Comparison of ENCODE assay signal across 21 cellular contexts in genomic region chr1:156073110-156073693, GRCh38. TPM values are rescaled to one million over a fixed set of nuclear protein-coding genes. Genes with fewer than 3 reads are reported as not detected.
"Had no signal": no experiment of that assay in that cellular context is flagged by ENCODE, and none has a peak within 500 bp of the region (broad histone marks: within the 10 kb centered on the region; RNA-seq: fewer than 3 reads in every experiment).

No MANE protein-coding gene starts in this region.

- H3K9me3 Mint-ChIP-seq: activated CD8-positive, alpha-beta T cell treated with anti-CD3 and anti-CD28 coated beads for 36 hours; activated T-cell treated with anti-CD3 and anti-CD28 coated beads, Interleukin-2, amount 50 U/mL, for 4 hours; naive B cell; T-cell had no signal

- H3K36me3 ChIP-seq: gastroesophageal sphincter, right atrium auricular region had no signal

- H3K27me3 ChIP-seq: dorsolateral prefrontal cortex, gastroesophageal sphincter, right atrium auricular region, transverse colon had no signal

- H3K9me3 ChIP-seq: gastroesophageal sphincter, right atrium auricular region, transverse colon had no signal

- H3K27ac Mint-ChIP-seq: activated CD4-positive, alpha-beta T cell treated with anti-CD3 and anti-CD28 coated beads for 36 hours; activated CD8-positive, alpha-beta T cell treated with anti-CD3 and anti-CD28 coated beads for 36 hours; naive B cell; T-cell had no signal

- H3K4me3 ChIP-seq: dorsolateral prefrontal cortex, gastroesophageal sphincter, right atrium auricular region, transverse colon had no signal

- H3K36me3 Mint-ChIP-seq: naive B cell, T-cell had no signal

- H3K27me3 Mint-ChIP-seq: activated CD8-positive, alpha-beta T cell treated with anti-CD3 and anti-CD28 coated beads for 36 hours had no signal

- H3K4me1 Mint-ChIP-seq: activated CD4-positive, alpha-beta T cell treated with anti-CD3 and anti-CD28 coated beads for 36 hours had no signal

- DNase-seq: activated CD4-positive, alpha-beta T cell treated with anti-CD3 and anti-CD28 coated beads for 36 hours; activated CD8-positive, alpha-beta T cell treated with anti-CD3 and anti-CD28 coated beads for 36 hours; activated effector memory CD4-positive, alpha-beta T cell treated with Interleukin-2 at 50 U/mL for 16 hours; activated naive CD4-positive, alpha-beta T cell treated with anti-CD3 and anti-CD28 coated beads, Interleukin-2, amount 50 U/mL, for 16 hours; activated T-cell treated with anti-CD3 and anti-CD28 coated beads, Interleukin-2, amount 50 U/mL, for 4 hours; dorsolateral prefrontal cortex; naive B cell; nucleus accumbens; posterior cingulate gyrus; small intestine; stimulated activated CD4-positive, alpha-beta T cell treated with anti-CD3 and anti-CD28 coated beads, Interleukin-4, amount 100 ng/mL, for 24 hours; stimulated activated naive CD4-positive, alpha-beta T cell treated with Interleukin-2 at 50 U/mL for 16 hours; substantia nigra; T-cell; T1000; transverse colon had no signal

- ATAC-seq: activated CD4-positive, alpha-beta T cell treated with anti-CD3 and anti-CD28 coated beads for 36 hours; activated CD8-positive, alpha-beta T cell treated with anti-CD3 and anti-CD28 coated beads for 36 hours; activated T-cell treated with anti-CD3 and anti-CD28 coated beads, Interleukin-2, amount 50 U/mL, for 4 hours; gastroesophageal sphincter; left lobe of liver; T-cell had no signal

- H3K4me3 Mint-ChIP-seq: activated CD4-positive, alpha-beta T cell treated with anti-CD3 and anti-CD28 coated beads for 36 hours; activated CD8-positive, alpha-beta T cell treated with anti-CD3 and anti-CD28 coated beads for 36 hours; activated T-cell treated with anti-CD3 and anti-CD28 coated beads, Interleukin-2, amount 50 U/mL, for 4 hours; T-cell had no signal

- H3K27ac ChIP-seq: dorsolateral prefrontal cortex, gastroesophageal sphincter, right atrium auricular region, transverse colon had no signal

RNA-seq across cellular contexts. Expression of gene MEX3A, which starts 9.1 kb away (rescaled TPM):
- total RNA-seq: mononuclear cell had no signal

RNA-seq across cellular contexts. Expression of gene RAB25, which starts 12.2 kb away (rescaled TPM):
- total RNA-seq: lung microvascular endothelial cell had no signal
